Comparison of ENCODE assay signal across 15 cellular contexts in genomic region chr9:22512495-22512894, GRCh38.
DNase-seq lines count a peak whose midpoint lies in the region; ATAC-seq and TF ChIP-seq lines count a peak whose summit lies in the region.
"Had no signal": no experiment of that assay in that cellular context is flagged by ENCODE, and none has a peak within 500 bp of the region (broad histone marks: within the 10 kb centered on the region; RNA-seq: fewer than 3 reads in every experiment).

No MANE protein-coding gene starts in this region.

- H3K27ac ChIP-seq in OCI-LY7 (ENCODE audit: low read depth, low read length, poor library complexity, severe bottlenecking) (peak overlapping the region; percentile 94), gastroesophageal sphincter (no peak overlapping the region)
- H3K27ac ChIP-seq in CD4-positive, alpha-beta memory T cell (ENCODE audit: low read depth, low read length), result no peak overlapping the region
- H3K27ac ChIP-seq: vagina had no signal

- H3K9me3 Mint-ChIP-seq in activated T-cell treated with anti-CD3 and anti-CD28 coated beads, Interleukin-2, amount 50 U/mL, for 24 hours, result peaks cover 2% of the 10 kb centered on the region
- H3K9me3 Mint-ChIP-seq in CD4-positive, alpha-beta memory T cell, result peaks cover 0 to 3% (median 0%) of the 10 kb centered on the region in 8 donors
- H3K9me3 Mint-ChIP-seq: activated B cell treated with CpG ODN at 0.5 μM for 24 hours had no signal

- H3K4me3 ChIP-seq in OCI-LY7 (ENCODE audit: low read depth, low read length, poor library complexity, severe bottlenecking), result peak overlapping the region; percentile 19
- H3K4me3 ChIP-seq in gastroesophageal sphincter, result no peak overlapping the region
- H3K4me3 ChIP-seq in MG63, result no peak overlapping the region
- H3K4me3 ChIP-seq in CD4-positive, alpha-beta memory T cell (ENCODE audit: low read length in 2 of 2), result no peak overlapping the region
- H3K4me3 ChIP-seq: vagina had no signal

- intact Hi-C loops in OCI-LY7 (cut with micrococcal nuclease; ENCODE audit: unreplicated experiment), result loop anchor here (5.0 to 10.0 kb wide), 3 partner anchors 40 to 708 kb away; partner anchors contain the start of genes CDKN2A, CDKN2B-AS1 and MTAP
- intact Hi-C loops in CD4-positive, alpha-beta memory T cell (cut with micrococcal nuclease), result no loop called here

- DNase-seq in OCI-LY7 (ENCODE audit: low spot score), result peak; percentile 95
- no peak for DNase-seq in activated T-cell treated with anti-CD3 and anti-CD28 coated beads, Interleukin-2, amount 50 U/mL, for 24 hours
- DNase-seq in MG63, result no peak
- DNase-seq in CD4-positive, alpha-beta memory T cell, result no peak
- DNase-seq: ACHN, activated B cell treated with CpG ODN at 0.5 μM for 24 hours, aorta, NCI-H2081, NCI-H748 treated with DMSO at 0.1 percent for 48 hours had no signal

- H3K4me1 ChIP-seq in OCI-LY7 (ENCODE audit: insufficient read depth, low read length, poor library complexity, severe bottlenecking) (peaks cover 66% of the 10 kb centered on the region), gastroesophageal sphincter (no peaks in the 10 kb centered on the region)
- H3K4me1 ChIP-seq in CD4-positive, alpha-beta memory T cell (ENCODE audit: insufficient read depth, low read length), result no peaks in the 10 kb centered on the region
- H3K4me1 ChIP-seq: vagina had no signal

- no peak overlapping the region for H3K4me3 Mint-ChIP-seq in activated T-cell treated with anti-CD3 and anti-CD28 coated beads, Interleukin-2, amount 50 U/mL, for 24 hours
- no peak overlapping the region for H3K4me3 Mint-ChIP-seq in CD4-positive, alpha-beta memory T cell
- H3K4me3 Mint-ChIP-seq: activated B cell treated with CpG ODN at 0.5 μM for 24 hours, neural crest cell had no signal

- H3K9me3 ChIP-seq in OCI-LY7 (ENCODE audit: low read length) (peaks cover 22% of the 10 kb centered on the region; the same call in 1 of the 2 replicates), gastroesophageal sphincter (no peaks in the 10 kb centered on the region), MG63 (no peaks in the 10 kb centered on the region)
- no peaks in the 10 kb centered on the region for H3K9me3 ChIP-seq in CD4-positive, alpha-beta memory T cell (ENCODE audit: control insufficient read depth in 1 of 2, low read length in 2 of 2)
- H3K9me3 ChIP-seq: vagina had no signal

- POLR2A ChIA-PET in OCI-LY7 (lab: Charles Lee), result interaction anchor here (0.6 to 4.5 kb wide), 5 partner anchors 10 to 52 kb away, joined by 3 to 21 read pairs (median 4); no protein-coding TSS in a partner anchor
- POLR2A ChIA-PET in CD4-positive, alpha-beta memory T cell (lab: Charles Lee; ENCODE audit: partially characterized antibody), result no interaction called here

- ATAC-seq in GM18502 (IDR thresholded peaks at IDR 0.05; ENCODE audit: poor library complexity, unreplicated experiment) (peak; percentile 72), GM21515 (IDR thresholded peaks at IDR 0.05; ENCODE audit: unreplicated experiment) (peak; percentile 73), HG03457 (IDR thresholded peaks at IDR 0.05; ENCODE audit: unreplicated experiment) (peak; percentile 89), gastroesophageal sphincter (no peak)

- no peaks in the 10 kb centered on the region for H3K4me1 Mint-ChIP-seq in activated T-cell treated with anti-CD3 and anti-CD28 coated beads, Interleukin-2, amount 50 U/mL, for 24 hours (ENCODE audit: low read depth)
- H3K4me1 Mint-ChIP-seq in CD4-positive, alpha-beta memory T cell, result no peaks in the 10 kb centered on the region
- H3K4me1 Mint-ChIP-seq: neural crest cell had no signal

- no TSS peak for BruUV-seq in OCI-LY7 (replicated peaks; lab: Mats Ljungman, UMichigan)

- TF ChIP-seq CTCF in OCI-LY7 (conservative IDR thresholded peaks at IDR 0.05; ENCODE audit: low read length) (no peak), gastroesophageal sphincter (IDR thresholded peaks at IDR 0.05) (no peak)

- H3K27me3 Mint-ChIP-seq in activated T-cell treated with anti-CD3 and anti-CD28 coated beads, Interleukin-2, amount 50 U/mL, for 24 hours, result no peaks in the 10 kb centered on the region
- no peaks in the 10 kb centered on the region for H3K27me3 Mint-ChIP-seq in CD4-positive, alpha-beta memory T cell

- H3K36me3 ChIP-seq in OCI-LY7 (ENCODE audit: insufficient read depth, low read length) (peaks cover 41% of the 10 kb centered on the region), gastroesophageal sphincter (no peaks in the 10 kb centered on the region), MG63 (no peaks in the 10 kb centered on the region)
- no peaks in the 10 kb centered on the region for H3K36me3 ChIP-seq in CD4-positive, alpha-beta memory T cell (ENCODE audit: insufficient read depth, low read length)
- H3K36me3 ChIP-seq: vagina had no signal

- CTCF ChIA-PET in OCI-LY7 (lab: Charles Lee; ENCODE audit: unreplicated experiment), result no interaction called here
- CTCF ChIA-PET in CD4-positive, alpha-beta memory T cell (lab: Charles Lee; ENCODE audit: partially characterized antibody), result no interaction called here

- H3K79me2 ChIP-seq in OCI-LY7 (ENCODE audit: insufficient read depth, low read depth, low read length), result no peaks in the 10 kb centered on the region

- H3K27me3 ChIP-seq in gastroesophageal sphincter, result no peaks in the 10 kb centered on the region
- H3K27me3 ChIP-seq in MG63, result no peaks in the 10 kb centered on the region
- no peaks in the 10 kb centered on the region for H3K27me3 ChIP-seq in CD4-positive, alpha-beta memory T cell (ENCODE audit: insufficient read depth, low read length)
- H3K27me3 ChIP-seq: vagina had no signal

- H3K27ac Mint-ChIP-seq in activated T-cell treated with anti-CD3 and anti-CD28 coated beads, Interleukin-2, amount 50 U/mL, for 24 hours, result no peak overlapping the region
- H3K27ac Mint-ChIP-seq in CD4-positive, alpha-beta memory T cell, result no peak overlapping the region
- H3K27ac Mint-ChIP-seq: activated B cell treated with CpG ODN at 0.5 μM for 24 hours had no signal

- no peak for TF ChIP-seq EP300 in gastroesophageal sphincter (IDR thresholded peaks at IDR 0.05)

- peak overlapping the region; percentile 5; the same call in 1 of the 2 replicates for H2AFZ ChIP-seq in OCI-LY7 (ENCODE audit: low read length)

- H3K9me2 ChIP-seq in OCI-LY7 (ENCODE audit: insufficient read depth, low read length), result no peaks in the 10 kb centered on the region

- WGBS in gastroesophageal sphincter (ENCODE audit: low coverage in 1 of 2), 2 donors, result 77 to 90% methylated on average over 2 to 3 of the region's 3 CpGs

- H4K20me1 ChIP-seq in OCI-LY7 (ENCODE audit: insufficient read depth, low read length), result no peaks in the 10 kb centered on the region

- no peaks in the 10 kb centered on the region for H3K36me3 Mint-ChIP-seq in activated T-cell treated with anti-CD3 and anti-CD28 coated beads, Interleukin-2, amount 50 U/mL, for 24 hours (ENCODE audit: low read depth)
- H3K36me3 Mint-ChIP-seq in CD4-positive, alpha-beta memory T cell, result no peaks in the 10 kb centered on the region

- TF ChIP-seq POLR2A in gastroesophageal sphincter (IDR thresholded peaks at IDR 0.05), result no peak

- peak overlapping the region; percentile 57 for H3K4me2 ChIP-seq in OCI-LY7 (ENCODE audit: low read length)
